ENCODE assay signal across 18 cellular contexts in genomic region chr3:11240496-11240895, GRCh38. TPM values are rescaled to one million over a fixed set of nuclear protein-coding genes. Genes with fewer than 3 reads are reported as not detected.
DNase-seq lines count a peak whose midpoint lies in the region; ATAC-seq and TF ChIP-seq lines count a peak whose summit lies in the region.
"Had no signal": no experiment of that assay in that cellular context is flagged by ENCODE, and none has a peak within 500 bp of the region (broad histone marks: within the 10 kb centered on the region; RNA-seq: fewer than 3 reads in every experiment).

No MANE protein-coding gene starts in this region.

- DNase-seq in T-helper 2 cell treated with Interferon-gamma antibody and Interleukin-4, amounts not matched to agents 5 μg/mL and 100 μg/mL, for 36 hours (ENCODE audit: low spot score), result peak; percentile 39
- DNase-seq in activated CD8-positive, alpha-beta T cell treated with anti-CD3 and anti-CD28 coated beads for 36 hours, result peak; percentile 75
- DNase-seq in epithelial cell of prostate (ENCODE audit: low read depth, low spot score) (no peak), DMS153 treated with DMSO at 0.1 percent for 48 hours (lab: John Stamatoyannopoulos, UW; ENCODE audit: unreplicated experiment) (no peak), lower lobe of right lung (no peak)
- peak; percentile 72 for DNase-seq in stimulated activated CD8-positive, alpha-beta memory T cell treated with anti-CD3 and anti-CD28 coated beads, Interleukin-4, amount 100 ng/mL, for 48 hours
- DNase-seq: activated gamma-delta T cell; effector memory CD4-positive, alpha-beta T cell; H7; naive thymus-derived CD8-positive, alpha-beta T cell; NCI-H1105; NCI-H2171 treated with DMSO at 0.1 percent for 48 hours had no signal

- no peak for TF ChIP-seq CTCF in activated CD8-positive, alpha-beta T cell treated with anti-CD3 and anti-CD28 coated beads for 36 hours (IDR thresholded peaks at IDR 0.05)
- no peak for TF ChIP-seq CTCF in lower lobe of right lung (IDR thresholded peaks at IDR 0.05)

- CTCF ChIA-PET in activated CD8-positive, alpha-beta T cell treated with anti-CD3 and anti-CD28 coated beads for 36 hours (lab: Charles Lee), result interaction anchor here (1.1 to 2.3 kb wide), 2 partner anchors 10 to 94 kb away, joined by 3 to 10 read pairs; no protein-coding TSS in a partner anchor

- no peaks in the 10 kb centered on the region for H3K27me3 ChIP-seq in lower lobe of right lung (ENCODE audit: low read depth)
- H3K27me3 ChIP-seq: BLaER1 treated with 17β-estradiol and CSF1 and Interleukin-3, amounts not matched to agents 10 nM and 100 nM; cardiac muscle cell; SJSA1 had no signal

- H3K9me3 Mint-ChIP-seq in T-helper 2 cell treated with Interferon-gamma antibody and Interleukin-4, amounts not matched to agents 5 μg/mL and 100 μg/mL, for 36 hours, result peaks cover 25% of the 10 kb centered on the region
- H3K9me3 Mint-ChIP-seq in activated CD8-positive, alpha-beta T cell treated with anti-CD3 and anti-CD28 coated beads for 36 hours, result peaks cover 19% of the 10 kb centered on the region

- no peak overlapping the region for H3K4me3 ChIP-seq in lower lobe of right lung
- H3K4me3 ChIP-seq: BLaER1 treated with 17β-estradiol and CSF1 and Interleukin-3, amounts not matched to agents 10 nM and 100 nM; cardiac muscle cell; SJSA1; thoracic aorta had no signal

- H3K36me3 Mint-ChIP-seq in T-helper 2 cell treated with Interferon-gamma antibody and Interleukin-4, amounts not matched to agents 5 μg/mL and 100 μg/mL, for 36 hours (ENCODE audit: low read depth), result peaks cover 5% of the 10 kb centered on the region
- peaks cover 3% of the 10 kb centered on the region for H3K36me3 Mint-ChIP-seq in activated CD8-positive, alpha-beta T cell treated with anti-CD3 and anti-CD28 coated beads for 36 hours (ENCODE audit: low read depth)
- H3K36me3 Mint-ChIP-seq: IgD-negative memory B cell; naive thymus-derived CD8-positive, alpha-beta T cell had no signal

- no peaks in the 10 kb centered on the region for H3K36me3 ChIP-seq in lower lobe of right lung
- H3K36me3 ChIP-seq: cardiac muscle cell, thoracic aorta had no signal

- no peak overlapping the region for H3K27ac Mint-ChIP-seq in T-helper 2 cell treated with Interferon-gamma antibody and Interleukin-4, amounts not matched to agents 5 μg/mL and 100 μg/mL, for 36 hours
- H3K27ac Mint-ChIP-seq in activated CD8-positive, alpha-beta T cell treated with anti-CD3 and anti-CD28 coated beads for 36 hours, result peak overlapping the region; percentile 91
- H3K27ac Mint-ChIP-seq: IgD-negative memory B cell; naive thymus-derived CD8-positive, alpha-beta T cell had no signal

- H3K4me1 ChIP-seq in lower lobe of right lung, result no peaks in the 10 kb centered on the region
- H3K4me1 ChIP-seq: BLaER1 treated with 17β-estradiol and CSF1 and Interleukin-3, amounts not matched to agents 10 nM and 100 nM had no signal

- H3K9me3 ChIP-seq in lower lobe of right lung, result no peaks in the 10 kb centered on the region
- H3K9me3 ChIP-seq: SJSA1, thoracic aorta had no signal

- H3K4me3 Mint-ChIP-seq in T-helper 2 cell treated with Interferon-gamma antibody and Interleukin-4, amounts not matched to agents 5 μg/mL and 100 μg/mL, for 36 hours, result no peak overlapping the region
- H3K4me3 Mint-ChIP-seq in activated CD8-positive, alpha-beta T cell treated with anti-CD3 and anti-CD28 coated beads for 36 hours, result peak overlapping the region; percentile 1
- H3K4me3 Mint-ChIP-seq: IgD-negative memory B cell; naive thymus-derived CD8-positive, alpha-beta T cell had no signal

- intact Hi-C loops in activated CD8-positive, alpha-beta T cell treated with anti-CD3 and anti-CD28 coated beads for 36 hours (cut with micrococcal nuclease), result no loop called here
- intact Hi-C loops in lower lobe of right lung (cut with DNase I), result no loop called here

- H3K4me1 Mint-ChIP-seq in T-helper 2 cell treated with Interferon-gamma antibody and Interleukin-4, amounts not matched to agents 5 μg/mL and 100 μg/mL, for 36 hours (ENCODE audit: low read depth), result peaks cover 21% of the 10 kb centered on the region
- peaks cover 39% of the 10 kb centered on the region for H3K4me1 Mint-ChIP-seq in activated CD8-positive, alpha-beta T cell treated with anti-CD3 and anti-CD28 coated beads for 36 hours (ENCODE audit: low read depth)
- H3K4me1 Mint-ChIP-seq: IgD-negative memory B cell had no signal

- peak; percentile 78 for ATAC-seq in activated CD8-positive, alpha-beta T cell treated with anti-CD3 and anti-CD28 coated beads for 36 hours
- ATAC-seq in lower lobe of right lung (no peak), HG02870 (IDR thresholded peaks at IDR 0.05; ENCODE audit: unreplicated experiment) (no peak)
- ATAC-seq: naive thymus-derived CD8-positive, alpha-beta T cell had no signal

- peak overlapping the region; percentile 96 for H3K27ac ChIP-seq in epithelial cell of prostate
- H3K27ac ChIP-seq in lower lobe of right lung, result no peak overlapping the region
- H3K27ac ChIP-seq: BLaER1 treated with 17β-estradiol and CSF1 and Interleukin-3, amounts not matched to agents 10 nM and 100 nM; cardiac muscle cell; SJSA1; thoracic aorta had no signal

- POLR2A ChIA-PET in activated CD8-positive, alpha-beta T cell treated with anti-CD3 and anti-CD28 coated beads for 36 hours (lab: Charles Lee), result interaction anchor here (0.6 to 1.6 kb wide), 2 partner anchors 66 to 117 kb away, joined by 3 to 4 read pairs; no protein-coding TSS in a partner anchor

- peaks cover 3% of the 10 kb centered on the region for H3K27me3 Mint-ChIP-seq in T-helper 2 cell treated with Interferon-gamma antibody and Interleukin-4, amounts not matched to agents 5 μg/mL and 100 μg/mL, for 36 hours (ENCODE audit: low read depth)
- peaks cover 12% of the 10 kb centered on the region for H3K27me3 Mint-ChIP-seq in activated CD8-positive, alpha-beta T cell treated with anti-CD3 and anti-CD28 coated beads for 36 hours

RNA-seq across cellular contexts. Expression of gene ATG7, which starts 31.7 kb away (rescaled TPM):
- 10 to 100 TPM; 31.0 to 33.1 TPM for total RNA-seq in activated CD8-positive, alpha-beta T cell treated with anti-CD3 and anti-CD28 coated beads for 36 hours
- 61.7 TPM for total RNA-seq in lower lobe of right lung

Comparison
In these comparisons a context has a peak if more than half of its experiments do, and no peak if none do; other contexts are left out.
1. DNase-seq: peak in T-helper 2 cell treated with Interferon-gamma antibody and Interleukin-4, amounts not matched to agents 5 μg/mL and 100 μg/mL, for 36 hours (single experiment), activated CD8-positive, alpha-beta T cell treated with anti-CD3 and anti-CD28 coated beads for 36 hours (single experiment) and stimulated activated CD8-positive, alpha-beta memory T cell treated with anti-CD3 and anti-CD28 coated beads, Interleukin-4, amount 100 ng/mL, for 48 hours (single experiment); none in epithelial cell of prostate (single experiment), DMS153 treated with DMSO at 0.1 percent for 48 hours (single experiment) and lower lobe of right lung (single experiment).